21 cellular contexts compared by ENCODE assay signal in the genomic region with DNA sequence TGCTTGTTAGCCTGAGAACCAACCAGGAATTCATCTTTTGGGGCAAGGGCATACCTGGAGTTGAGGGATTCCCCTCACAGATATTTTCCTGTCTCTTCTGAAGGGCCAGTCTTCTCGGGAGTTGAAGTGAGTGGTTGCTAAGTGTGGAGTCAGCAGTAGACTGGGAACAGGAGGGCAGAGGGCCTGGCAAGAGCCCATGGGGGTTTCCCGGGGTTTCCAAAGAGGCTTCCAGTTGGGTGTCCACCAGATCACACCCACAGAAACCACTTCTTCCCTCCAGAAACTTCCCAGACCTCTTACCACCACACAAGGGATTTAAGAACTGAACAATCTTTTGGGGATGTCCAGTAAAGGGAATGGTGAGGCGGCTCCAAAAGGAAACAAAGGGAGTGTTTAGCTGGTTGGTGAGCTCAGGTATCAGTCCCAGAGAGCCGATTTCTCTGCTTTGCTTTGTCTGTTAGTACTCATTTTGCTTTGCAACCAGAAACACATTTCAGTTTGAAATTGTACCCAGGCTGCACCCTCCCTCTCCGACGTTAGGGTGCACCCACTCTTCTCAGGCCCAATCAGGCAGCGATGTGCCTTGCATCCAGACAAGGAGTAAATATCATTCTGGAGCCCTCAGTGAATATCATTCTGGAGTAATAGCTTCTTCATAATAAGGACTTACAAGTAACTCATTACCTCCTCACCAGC. TPM values are rescaled to one million over a fixed set of nuclear protein-coding genes. Genes with fewer than 3 reads are reported as not detected.
DNase-seq lines count a peak whose midpoint lies in the region; ATAC-seq, FAIRE-seq and TF ChIP-seq lines count a peak whose summit lies in the region.
"Had no signal": no experiment of that assay in that cellular context is flagged by ENCODE, and none has a peak within 500 bp of the region (broad histone marks: within the 10 kb centered on the region; RNA-seq: fewer than 3 reads in every experiment).

No MANE protein-coding gene starts in this region.

- POLR2A ChIA-PET in MCF 10A (lab: Yijun Ruan, JAX) (interaction anchor here (0.6 to 1.0 kb wide), 2 partner anchors 21 to 278 kb away, joined by 3 read pairs; no protein-coding TSS in a partner anchor), H1 (lab: Charles Lee; ENCODE audit: partially characterized antibody) (no interaction called here)

- TF ChIP-seq POLR2A in breast epithelium (IDR thresholded peaks at IDR 0.05) (no peak), H1 (IDR thresholded peaks at IDR 0.05; ENCODE audit: control extremely low read depth in 1 of 2, low read depth in 2 of 2, low read length in 2 of 2) (no peak)

- no peak overlapping the region for H3K4me3 Mint-ChIP-seq in MCF 10A (ENCODE audit: unreplicated experiment)
- no peak overlapping the region for H3K4me3 Mint-ChIP-seq in natural killer cell treated with Interleukin-12 subunit alpha and Interleukin-12 subunit beta and Interleukin-15 and Interleukin-18, amount 100 ng/mL, for 72 hours
- H3K4me3 Mint-ChIP-seq: activated naive CD4-positive, alpha-beta T cell treated with anti-CD3 and anti-CD28 coated beads, Interleukin-2, amount 50 U/mL, for 24 hours; CD14-positive monocyte; memory B cell; nephron; T-cell had no signal

- H3K4me2 ChIP-seq in H1 (ENCODE audit: insufficient read depth in 1 of 2, low read depth in 2 of 2, low read length in 2 of 2) (no peak overlapping the region), mesenchymal stem cell (ENCODE audit: low read length, poor library complexity, severe bottlenecking) (no peak overlapping the region)

- no peaks in the 10 kb centered on the region for H3K9me3 Mint-ChIP-seq in MCF 10A (ENCODE audit: unreplicated experiment)
- H3K9me3 Mint-ChIP-seq in natural killer cell treated with Interleukin-12 subunit alpha and Interleukin-12 subunit beta and Interleukin-15 and Interleukin-18, amount 100 ng/mL, for 72 hours, result no peaks in the 10 kb centered on the region
- H3K9me3 Mint-ChIP-seq: activated naive CD4-positive, alpha-beta T cell treated with anti-CD3 and anti-CD28 coated beads, Interleukin-2, amount 50 U/mL, for 24 hours; T-cell had no signal

- H3K9ac ChIP-seq in H1 (replicated peaks in 1 of 4; ENCODE audit: extremely low read depth in 1 of 4, low read depth in 3 of 4, low read length in 3 of 4), result no peak overlapping the region
- no peak overlapping the region for H3K9ac ChIP-seq in mesenchymal stem cell (ENCODE audit: low read length)

- H2AFZ ChIP-seq in H1 (ENCODE audit: low read length), result peak overlapping the region; percentile 76
- H2AFZ ChIP-seq in mesenchymal stem cell (ENCODE audit: low read depth, low read length), result no peak overlapping the region

- no peaks in the 10 kb centered on the region for H3K27me3 Mint-ChIP-seq in MCF 10A (ENCODE audit: insufficient read depth, unreplicated experiment)
- H3K27me3 Mint-ChIP-seq in natural killer cell treated with Interleukin-12 subunit alpha and Interleukin-12 subunit beta and Interleukin-15 and Interleukin-18, amount 100 ng/mL, for 72 hours, result peaks cover 7 to 16% of the 10 kb centered on the region in 2 donors

- no TSS peak for BruUV-seq in MCF 10A (replicated peaks; lab: Mats Ljungman, UMichigan)

- no peaks in the 10 kb centered on the region for H3K36me3 Mint-ChIP-seq in MCF 10A (ENCODE audit: insufficient read depth, unreplicated experiment)
- H3K36me3 Mint-ChIP-seq in natural killer cell treated with Interleukin-12 subunit alpha and Interleukin-12 subunit beta and Interleukin-15 and Interleukin-18, amount 100 ng/mL, for 72 hours, result no peaks in the 10 kb centered on the region
- H3K36me3 Mint-ChIP-seq: CD14-positive monocyte, memory B cell, T-cell had no signal

- no peaks in the 10 kb centered on the region for H3K4me1 ChIP-seq in breast epithelium
- H3K4me1 ChIP-seq in H1 (replicated peaks in 1 of 4; ENCODE audit: control insufficient read depth in 3 of 4, insufficient read depth in 4 of 4, low read length in 3 of 4), result no peaks in the 10 kb centered on the region; a peak in 1 of 7 replicates
- H3K4me1 ChIP-seq in mesenchymal stem cell (ENCODE audit: control insufficient read depth, insufficient read depth, low read depth, low read length), result no peaks in the 10 kb centered on the region
- H3K4me1 ChIP-seq: right atrium auricular region had no signal

- H3K79me2 ChIP-seq in H1 (ENCODE audit: control insufficient read depth in 1 of 2, insufficient read depth in 2 of 2, low read length in 2 of 2), result no peaks in the 10 kb centered on the region

- H3K79me1 ChIP-seq in H1 (ENCODE audit: low read depth, low read length) (no peaks in the 10 kb centered on the region), mesenchymal stem cell (replicated peaks; ENCODE audit: low read length, poor library complexity, severe bottlenecking) (no peaks in the 10 kb centered on the region)

- no peak overlapping the region for H4K91ac ChIP-seq in H1 (replicated peaks; ENCODE audit: insufficient read length, low read length)
- no peak overlapping the region for H4K91ac ChIP-seq in mesenchymal stem cell (ENCODE audit: low read length)

- peaks cover 10% of the 10 kb centered on the region for H3K4me1 Mint-ChIP-seq in MCF 10A (ENCODE audit: insufficient read depth, unreplicated experiment)
- H3K4me1 Mint-ChIP-seq in natural killer cell treated with Interleukin-12 subunit alpha and Interleukin-12 subunit beta and Interleukin-15 and Interleukin-18, amount 100 ng/mL, for 72 hours (ENCODE audit: low read depth in 2 of 2), result no peaks in the 10 kb centered on the region
- H3K4me1 Mint-ChIP-seq: activated naive CD4-positive, alpha-beta T cell treated with anti-CD3 and anti-CD28 coated beads, Interleukin-2, amount 50 U/mL, for 24 hours; memory B cell; nephron; T-cell had no signal

- H2BK12ac ChIP-seq in H1 (ENCODE audit: low read depth, low read length) (no peak overlapping the region), mesenchymal stem cell (ENCODE audit: low read length in 2 of 2) (peak overlapping the region in 1 of 2 experiments; percentile 13)

- H3K9me3 ChIP-seq in breast epithelium (no peaks in the 10 kb centered on the region), H1 (ENCODE audit: insufficient read depth in 2 of 2, low read depth in 1 of 2, low read length in 1 of 2) (peaks cover 6 to 10% of the 10 kb centered on the region in 2 experiments; a peak in 2 of 4 replicates), mesenchymal stem cell (ENCODE audit: control insufficient read depth, low read length) (no peaks in the 10 kb centered on the region)
- H3K9me3 ChIP-seq: right atrium auricular region had no signal

- intact Hi-C loops in MCF 10A (cut with micrococcal nuclease) (no loop called here), breast epithelium (cut with DNase I; ENCODE audit: low total_unique reads) (no loop called here)

- no peak overlapping the region for H4K5ac ChIP-seq in H1 (ENCODE audit: insufficient read length, low read depth, low read length)

- H3K56ac ChIP-seq in H1 (replicated peaks; ENCODE audit: insufficient read length, low read depth, low read length), result no peak overlapping the region

- peak overlapping the region in 1 of 2 donors; percentile 26 for H3K27ac ChIP-seq in breast epithelium
- H3K27ac ChIP-seq in H1 (ENCODE audit: low read depth, low read length), result no peak overlapping the region
- no peak overlapping the region for H3K27ac ChIP-seq in mesenchymal stem cell (ENCODE audit: low read length, poor library complexity, severe bottlenecking)
- H3K27ac ChIP-seq: right atrium auricular region had no signal

- H3K18ac ChIP-seq in H1 (ENCODE audit: extremely low read depth, low read length) (peak overlapping the region; percentile 9; the same call in 1 of the 2 replicates), mesenchymal stem cell (ENCODE audit: low read depth in 1 of 2, low read length in 2 of 2) (no peak overlapping the region)

- no peak overlapping the region for H3K27ac Mint-ChIP-seq in MCF 10A (ENCODE audit: low read depth, unreplicated experiment)
- no peak overlapping the region for H3K27ac Mint-ChIP-seq in natural killer cell treated with Interleukin-12 subunit alpha and Interleukin-12 subunit beta and Interleukin-15 and Interleukin-18, amount 100 ng/mL, for 72 hours
- H3K27ac Mint-ChIP-seq: activated naive CD4-positive, alpha-beta T cell treated with anti-CD3 and anti-CD28 coated beads, Interleukin-2, amount 50 U/mL, for 24 hours; memory B cell; nephron; T-cell had no signal

- no peak overlapping the region for H2BK5ac ChIP-seq in H1 (ENCODE audit: low read depth, low read length)
- no peak overlapping the region for H2BK5ac ChIP-seq in mesenchymal stem cell (ENCODE audit: low read depth, low read length, poor library complexity, severe bottlenecking)

- no peak for ATAC-seq in natural killer cell treated with Interleukin-12 subunit alpha and Interleukin-12 subunit beta and Interleukin-15 and Interleukin-18, amount 100 ng/mL, for 72 hours
- ATAC-seq: stimulated activated naive CD8-positive, alpha-beta T cell treated with anti-CD3 and anti-CD28 coated beads, Interleukin-15, Interleukin-2, amounts not matched to agents 100 U/mL and 50 U/mL, for 24 hours; T-cell had no signal

- H3K36me3 ChIP-seq in breast epithelium (no peaks in the 10 kb centered on the region), H1 (ENCODE audit: control insufficient read depth in 2 of 4, insufficient read depth in 4 of 4, low read length in 3 of 4) (no peaks in the 10 kb centered on the region), mesenchymal stem cell (ENCODE audit: control insufficient read depth in 1 of 2, insufficient read depth in 2 of 2, low read depth in 1 of 2, low read length in 2 of 2) (no peaks in the 10 kb centered on the region)
- H3K36me3 ChIP-seq: right atrium auricular region had no signal

- no peaks in the 10 kb centered on the region for H3K23me2 ChIP-seq in H1 (ENCODE audit: low read depth, low read length)

- DNase-seq in MCF 10A (ENCODE audit: unreplicated experiment) (peak; percentile 16), breast epithelium (ENCODE audit: low spot score in 2 of 2) (no peak), H1 (ENCODE audit: low read depth in 1 of 2, low spot score in 2 of 2) (no peak), mesenchymal stem cell (peak; percentile 28), NCI-H510A treated with DMSO at 0.1 percent for 48 hours (lab: John Stamatoyannopoulos, UW) (no peak), GM20000 (ENCODE audit: low spot score) (no peak), HuH-7.5 (ENCODE audit: low spot score) (no peak)
- DNase-seq in natural killer cell treated with Interleukin-12 subunit alpha and Interleukin-12 subunit beta and Interleukin-15 and Interleukin-18, amount 100 ng/mL, for 72 hours (ENCODE audit: low spot score), result no peak
- DNase-seq: activated CD4-positive, alpha-beta T cell treated with anti-CD3 and anti-CD28 coated beads, Interleukin-2, amount 50 U/mL, for 48 hours; activated T-cell treated with anti-CD3 and anti-CD28 coated beads, Interleukin-2, amount 50 U/mL, for 48 hours; cortex of kidney; NCI-H2171; stimulated activated naive CD8-positive, alpha-beta T cell treated with anti-CD3 and anti-CD28 coated beads, Interleukin-15, Interleukin-2, amounts not matched to agents 100 U/mL and 50 U/mL, for 24 hours; T-cell had no signal

- H4K8ac ChIP-seq in H1 (ENCODE audit: extremely low read depth, insufficient read depth, low read length) (no peak overlapping the region), mesenchymal stem cell (ENCODE audit: low read length) (no peak overlapping the region)

- H4K20me1 ChIP-seq in H1 (replicated peaks in 1 of 2; ENCODE audit: control insufficient read depth in 1 of 2, insufficient read depth in 2 of 2, low read length in 2 of 2), result no peaks in the 10 kb centered on the region

- no peak overlapping the region for H2BK120ac ChIP-seq in H1 (replicated peaks; ENCODE audit: low read depth, low read length)
- no peak overlapping the region for H2BK120ac ChIP-seq in mesenchymal stem cell (ENCODE audit: low read depth, low read length)

- H3K14ac ChIP-seq in H1 (ENCODE audit: insufficient read length) (no peak overlapping the region), mesenchymal stem cell (ENCODE audit: low read length in 2 of 2) (no peak overlapping the region)

- WGBS in H1 (ENCODE audit: extremely low coverage in 1 of 2, insufficient coverage in 1 of 2, insufficient read length in 1 of 2, insufficient replicate concordance in 2 of 2, low coverage in 1 of 2, low lambda C conversion rate in 2 of 2, missing lambda C conversion rate in 1 of 2), 2 experiments, result 93% methylated on average over 7 of the region's 7 CpGs; no CpG with 5 or more reads in 1 of the 2 experiments
- WGBS in mesenchymal stem cell, result 88% methylated on average over 5 of the region's 7 CpGs

- no peak overlapping the region for H3K23ac ChIP-seq in H1 (ENCODE audit: insufficient read length)
- no peak overlapping the region for H3K23ac ChIP-seq in mesenchymal stem cell (ENCODE audit: low read length in 2 of 2)

- H2BK20ac ChIP-seq in H1 (ENCODE audit: low read length), result peak overlapping the region; percentile 27; the same call in 1 of the 2 replicates

- H2BK15ac ChIP-seq in H1 (ENCODE audit: low read length), result no peak overlapping the region
- H2BK15ac ChIP-seq in mesenchymal stem cell (ENCODE audit: low read depth, poor library complexity, severe bottlenecking), result no peak overlapping the region

- CTCF ChIA-PET in MCF 10A (lab: Yijun Ruan, JAX) (interaction anchor here (0.6 kb wide), 2 partner anchors 416 to 495 kb away, joined by 3 to 4 read pairs; no protein-coding TSS in a partner anchor), H1 (lab: Charles Lee; ENCODE audit: partially characterized antibody) (no interaction called here)

- H3K27me3 ChIP-seq in breast epithelium (no peaks in the 10 kb centered on the region), H1 (replicated peaks in 1 of 4; ENCODE audit: control insufficient read depth in 3 of 4, extremely low read depth in 1 of 4, insufficient read depth in 3 of 4, low read length in 3 of 4) (no peaks in the 10 kb centered on the region), mesenchymal stem cell (ENCODE audit: control insufficient read depth in 1 of 2, insufficient read depth in 1 of 2, low read length in 2 of 2) (no peaks in the 10 kb centered on the region)
- H3K27me3 ChIP-seq: right atrium auricular region had no signal

- H3K4me3 ChIP-seq in breast epithelium (no peak overlapping the region), H1 (ENCODE audit: extremely low read depth in 1 of 4, insufficient read depth in 2 of 4, low read depth in 3 of 4, low read length in 4 of 4) (no peak overlapping the region), mesenchymal stem cell (ENCODE audit: insufficient read depth in 1 of 2, low read depth in 1 of 2, low read length in 2 of 2) (no peak overlapping the region)
- H3K4me3 ChIP-seq: right atrium auricular region had no signal

- H2AK5ac ChIP-seq in H1 (ENCODE audit: low read depth, low read length), result no peak overlapping the region
- no peak overlapping the region for H2AK5ac ChIP-seq in mesenchymal stem cell (ENCODE audit: low read length, severe bottlenecking)

- FAIRE-seq in H1 (lab: Jason Lieb, UNC), result no peak
- FAIRE-seq: HepG2, islet of Langerhans had no signal

- H3K4ac ChIP-seq in H1 (replicated peaks; ENCODE audit: insufficient read length, low read depth, low read length) (no peak overlapping the region), mesenchymal stem cell (ENCODE audit: low read depth in 1 of 2, low read length in 2 of 2) (no peak overlapping the region)

- TF ChIP-seq CTCF in MCF 10A (IDR thresholded peaks at IDR 0.05; ENCODE audit: unreplicated experiment) (no peak), breast epithelium (IDR thresholded peaks at IDR 0.05) (no peak), H1 (IDR thresholded peaks at IDR 0.05; ENCODE audit: control extremely low read depth in 1 of 3, insufficient read depth in 1 of 3, low read depth in 1 of 3, low read length in 3 of 3) (no peak), GM20000 (IDR thresholded peaks at IDR 0.05; ENCODE audit: extremely low read depth, missing control alignments) (no peak)

- TF ChIP-seq EP300 in H1 (IDR thresholded peaks at IDR 0.05; ENCODE audit: borderline replicate concordance in 1 of 2, low read depth in 2 of 2, low read length in 2 of 2), result no peak

- no peak for TF ChIP-seq RAD21 in H1 (IDR thresholded peaks at IDR 0.05 in 1 of 2, conservative IDR thresholded peaks at IDR 0.05 in 1 of 2; ENCODE audit: low read depth in 2 of 2, low read length in 2 of 2)

RNA-seq across cellular contexts. Expression of a gene that starts 47.5 kb away (rescaled TPM):
- total RNA-seq in MCF 10A (2022) (67.5 and 68.3 TPM in 2 replicates), breast epithelium (10 to 100 TPM; 61.3 to 67.5 (median 64.5) TPM)
- total RNA-seq in H1 (2021; fragmentation: NEBNext Ultra II Directional; extraction: Animal tissue kit (Norgen Biotek cat#: 25700)), result 177 and 189 TPM in 2 replicates
- polyA plus RNA-seq in H1 (2011; rRNA removed), result 55.3 and 67.3 TPM in 2 replicates
- polyA plus RNA-seq in H1 (2011; cell fraction: cytosol; rRNA removed), result 93.6 TPM
- polyA plus RNA-seq in H1 (2011; cell fraction: nucleus; rRNA removed), result 196 TPM
- polyA plus RNA-seq in H1 (2012, experiment 1 of 2), result 106 to 126 TPM (median 119 TPM) in 4 replicates
- 30.9 TPM for polyA plus RNA-seq in H1 (2012, experiment 2 of 2)
- polyA plus RNA-seq in H1 (2013, experiment 1 of 2), result 376 TPM
- 381 TPM for polyA plus RNA-seq in H1 (2013, experiment 2 of 2)
- 116 and 136 TPM in 2 replicates for polyA minus RNA-seq in H1 (2011; rRNA and poly(A)+ RNA removed)
- polyA minus RNA-seq in H1 (2011; cell fraction: cytosol; rRNA and poly(A)+ RNA removed), result 78.2 TPM
- 202 TPM for polyA minus RNA-seq in H1 (2011; cell fraction: nucleus; rRNA and poly(A)+ RNA removed)
- polyA plus RNA-seq in mesenchymal stem cell (2013, experiment 1 of 2), result 377 TPM
- 383 TPM for polyA plus RNA-seq in mesenchymal stem cell (2013, experiment 2 of 2)
- 10 to 100 TPM; 19.6 to 44.4 TPM for total RNA-seq in natural killer cell treated with Interleukin-12 subunit alpha and Interleukin-12 subunit beta and Interleukin-15 and Interleukin-18, amount 100 ng/mL, for 72 hours

Comparison
In these comparisons a context has a peak if more than half of its experiments do, and no peak if none do; other contexts are left out.
1. DNase-seq: peak in MCF 10A (single experiment) and mesenchymal stem cell (single experiment); none in breast epithelium (0 of 2), H1 (0 of 2), natural killer cell treated with Interleukin-12 subunit alpha and Interleukin-12 subunit beta and Interleukin-15 and Interleukin-18, amount 100 ng/mL, for 72 hours (single experiment), NCI-H510A treated with DMSO at 0.1 percent for 48 hours (single experiment), GM20000 (single experiment) and HuH-7.5 (single experiment).